ENCODE assay signal across 8 cellular contexts in the genomic region with DNA sequence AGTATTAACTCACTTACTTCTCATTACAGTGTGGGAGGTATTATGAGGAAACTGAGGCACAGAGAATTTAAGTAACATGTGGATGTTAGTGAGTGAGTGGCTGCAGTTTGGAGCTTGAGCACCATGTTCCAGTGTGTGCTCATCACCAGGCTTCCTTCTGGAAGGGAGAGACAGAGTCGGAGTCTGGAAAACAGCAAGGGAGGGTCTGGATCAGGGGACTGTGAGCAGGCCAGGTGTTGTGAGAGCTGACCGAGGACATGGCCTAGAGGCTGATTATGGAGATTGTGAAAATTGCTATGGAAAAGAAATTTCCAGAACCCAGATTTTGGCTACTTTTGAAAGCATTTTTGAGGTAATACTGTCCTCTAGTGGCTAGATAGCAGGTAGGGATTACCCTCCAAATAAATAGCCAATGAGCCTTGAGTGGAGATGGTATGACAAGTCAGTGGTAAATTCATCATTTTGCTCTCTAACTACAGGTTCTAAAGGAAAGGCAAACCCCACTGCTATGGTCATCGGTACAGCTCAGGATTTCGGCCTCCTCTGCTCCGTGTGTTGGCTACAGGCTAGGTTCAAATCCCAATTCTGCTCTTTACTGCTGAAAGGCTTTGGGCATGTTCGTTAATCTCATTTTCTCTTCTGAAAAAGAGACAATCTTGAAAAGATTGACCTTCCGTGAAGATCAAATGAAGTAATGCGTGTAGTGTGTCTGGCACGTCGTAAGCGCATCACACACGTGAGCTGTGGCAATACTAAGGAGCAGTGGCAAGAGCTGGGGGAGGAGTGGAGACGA.
A peak's percentile ranks its signal among the peaks of the same experiment; 100 is the strongest.
DNase-seq lines count a peak whose midpoint lies in the region; ATAC-seq lines count a peak whose summit lies in the region.

No MANE protein-coding gene starts in this region.

- no peak for ATAC-seq in GM19395 (IDR thresholded peaks at IDR 0.05; ENCODE audit: unreplicated experiment)
- ATAC-seq in HG02884 (IDR thresholded peaks at IDR 0.05; ENCODE audit: unreplicated experiment) = no peak

- DNase-seq in DMS53 (lab: John Stamatoyannopoulos, UW) (peak; percentile 40), DMS53 treated with DMSO at 0.1 percent for 48 hours (lab: John Stamatoyannopoulos, UW; ENCODE audit: unreplicated experiment) (no peak), Kasumi-1 (lab: John Stamatoyannopoulos, UW) (peak; percentile 18 to 52), astrocyte of the hippocampus (ENCODE audit: low read depth, low spot score) (peak; percentile 57), kidney tubule cell (ENCODE audit: low spot score) (peak; percentile 60)
- no peak for DNase-seq in stimulated activated CD4-positive, alpha-beta T cell treated with anti-CD3 and anti-CD28 coated beads, Interleukin-4, amount 100 ng/mL, for 1 hour

Comparison
In these comparisons a context has a peak if more than half of its experiments do, and no peak if none do; other contexts are left out.
1. DNase-seq: peak in DMS53 (single experiment), Kasumi-1 (2 of 2), astrocyte of the hippocampus (single experiment) and kidney tubule cell (single experiment); none in DMS53 treated with DMSO at 0.1 percent for 48 hours (single experiment) and stimulated activated CD4-positive, alpha-beta T cell treated with anti-CD3 and anti-CD28 coated beads, Interleukin-4, amount 100 ng/mL, for 1 hour (single experiment).